In the genomic region with DNA sequence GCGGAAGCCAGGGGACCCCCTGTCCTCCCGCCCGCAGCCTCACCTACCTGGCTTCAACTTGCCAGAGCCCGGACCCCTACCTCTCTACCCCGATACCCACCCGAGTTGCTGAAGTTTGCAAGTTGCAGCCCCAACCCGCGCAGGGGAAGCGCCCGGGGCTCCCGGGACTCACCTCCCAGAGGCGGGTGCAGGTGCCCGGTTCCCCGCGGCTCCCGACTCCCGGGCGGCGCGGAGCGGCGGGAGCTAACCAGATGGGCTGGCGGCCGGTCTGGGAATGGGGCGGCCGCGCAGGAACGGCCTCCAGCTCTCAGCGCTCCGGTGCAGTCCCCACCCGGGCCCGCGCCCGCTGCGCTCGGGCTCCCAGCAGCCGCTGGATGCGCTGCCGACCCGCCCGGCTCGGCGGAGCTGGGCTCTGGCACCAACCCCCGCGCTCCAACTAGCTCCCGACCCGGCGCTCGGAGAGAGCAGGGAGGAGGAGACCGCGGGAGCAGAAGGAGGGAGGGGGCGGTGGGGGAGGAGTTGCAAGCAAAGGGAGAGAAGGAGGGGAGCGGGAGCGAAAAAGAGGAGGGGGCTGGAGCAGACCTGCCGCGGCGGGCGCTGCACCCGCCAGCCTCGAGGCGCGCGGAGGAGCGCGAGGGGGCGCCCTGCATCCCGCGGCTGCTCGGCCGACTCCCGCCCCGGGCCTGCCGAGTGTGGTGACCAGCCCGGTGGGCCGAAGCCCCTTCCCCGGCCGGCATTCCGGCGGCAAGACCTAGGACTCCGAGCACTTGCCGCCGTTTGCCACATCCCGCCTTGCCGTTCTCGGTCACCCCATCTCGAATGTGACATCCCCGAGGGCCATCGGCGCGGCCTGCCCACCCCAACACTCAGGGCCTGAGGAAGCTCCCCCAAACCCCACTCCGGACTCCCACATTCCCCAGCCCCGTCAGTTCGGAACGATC, we compare ENCODE assay signal across 8 cellular contexts.
DNase-seq lines count a peak whose midpoint lies in the region; ATAC-seq, FAIRE-seq and TF ChIP-seq lines count a peak whose summit lies in the region.

A gene with protein sequence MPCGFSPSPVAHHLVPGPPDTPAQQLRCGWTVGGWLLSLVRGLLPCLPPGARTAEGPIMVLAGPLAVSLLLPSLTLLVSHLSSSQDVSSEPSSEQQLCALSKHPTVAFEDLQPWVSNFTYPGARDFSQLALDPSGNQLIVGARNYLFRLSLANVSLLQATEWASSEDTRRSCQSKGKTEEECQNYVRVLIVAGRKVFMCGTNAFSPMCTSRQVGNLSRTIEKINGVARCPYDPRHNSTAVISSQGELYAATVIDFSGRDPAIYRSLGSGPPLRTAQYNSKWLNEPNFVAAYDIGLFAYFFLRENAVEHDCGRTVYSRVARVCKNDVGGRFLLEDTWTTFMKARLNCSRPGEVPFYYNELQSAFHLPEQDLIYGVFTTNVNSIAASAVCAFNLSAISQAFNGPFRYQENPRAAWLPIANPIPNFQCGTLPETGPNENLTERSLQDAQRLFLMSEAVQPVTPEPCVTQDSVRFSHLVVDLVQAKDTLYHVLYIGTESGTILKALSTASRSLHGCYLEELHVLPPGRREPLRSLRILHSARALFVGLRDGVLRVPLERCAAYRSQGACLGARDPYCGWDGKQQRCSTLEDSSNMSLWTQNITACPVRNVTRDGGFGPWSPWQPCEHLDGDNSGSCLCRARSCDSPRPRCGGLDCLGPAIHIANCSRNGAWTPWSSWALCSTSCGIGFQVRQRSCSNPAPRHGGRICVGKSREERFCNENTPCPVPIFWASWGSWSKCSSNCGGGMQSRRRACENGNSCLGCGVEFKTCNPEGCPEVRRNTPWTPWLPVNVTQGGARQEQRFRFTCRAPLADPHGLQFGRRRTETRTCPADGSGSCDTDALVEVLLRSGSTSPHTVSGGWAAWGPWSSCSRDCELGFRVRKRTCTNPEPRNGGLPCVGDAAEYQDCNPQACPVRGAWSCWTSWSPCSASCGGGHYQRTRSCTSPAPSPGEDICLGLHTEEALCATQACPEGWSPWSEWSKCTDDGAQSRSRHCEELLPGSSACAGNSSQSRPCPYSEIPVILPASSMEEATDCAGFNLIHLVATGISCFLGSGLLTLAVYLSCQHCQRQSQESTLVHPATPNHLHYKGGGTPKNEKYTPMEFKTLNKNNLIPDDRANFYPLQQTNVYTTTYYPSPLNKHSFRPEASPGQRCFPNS (minus strand): TSS at position 472 of the 941 bp plus-strand sequence. CDS start 66,500 bp downstream, outside the sequence.

- H3K9me3 ChIP-seq in DOHH2 (ENCODE audit: control insufficient read depth, insufficient read depth, low read length): no peaks in the 10 kb centered on the region

- ATAC-seq in GM21576 (IDR thresholded peaks at IDR 0.05; ENCODE audit: unreplicated experiment) (no peak), GM21825 (IDR thresholded peaks at IDR 0.05; ENCODE audit: unreplicated experiment) (no peak)

- H4K20me1 ChIP-seq in DOHH2 (ENCODE audit: control insufficient read depth, insufficient read depth, low read depth, low read length) (no peaks in the 10 kb centered on the region), KMS-11 (ENCODE audit: insufficient read depth) (no peaks in the 10 kb centered on the region)

- H3K4me3 ChIP-seq in DOHH2 (ENCODE audit: low read length) (peak within 1 kb of the TSS; percentile 64), KMS-11 (IDR thresholded peaks at IDR 0.05; ENCODE audit: insufficient read depth, low read depth, low read length) (peak within 1 kb of the TSS; percentile 69), fibroblast of pulmonary artery (replicated peaks; ENCODE audit: low read depth, low read length) (peak within 1 kb of the TSS; percentile 45)

- peaks cover 66% of the 10 kb centered on the region for H3K27me3 Mint-ChIP-seq in nephron progenitor cell (ENCODE audit: low read depth, poor library complexity)

- FAIRE-seq in H54 (lab: Jason Lieb, UNC): no peak

- peak within 1 kb of the TSS; percentile 26; the same call in 1 of the 2 replicates for H3K9ac ChIP-seq in KMS-11

- H3K27ac Mint-ChIP-seq in nephron progenitor cell: no peak within 1 kb of the TSS

- H3K27ac ChIP-seq in DOHH2 (ENCODE audit: low read depth, low read length): no peak within 1 kb of the TSS
- no peak within 1 kb of the TSS for H3K27ac ChIP-seq in KMS-11

- H3K9me2 ChIP-seq in DOHH2 (replicated peaks; ENCODE audit: control insufficient read depth, low read length): no peaks in the 10 kb centered on the region

- TF ChIP-seq POLR2A in H54 (IDR thresholded peaks at IDR 0.05; ENCODE audit: low read depth, low read length): no peak

- H3K79me2 ChIP-seq in DOHH2 (ENCODE audit: control insufficient read depth, low read length): no peaks in the 10 kb centered on the region
- H3K79me2 ChIP-seq in KMS-11 (ENCODE audit: insufficient read depth, low read depth): no peaks in the 10 kb centered on the region

- peak within 1 kb of the TSS; percentile 88 for H2AFZ ChIP-seq in KMS-11 (ENCODE audit: low read depth)

- H3F3A ChIP-seq in DOHH2 (ENCODE audit: control insufficient read depth, insufficient read depth): no peaks in the 10 kb centered on the region

- peak within 1 kb of the TSS; percentile 70 for H3K4me2 ChIP-seq in DOHH2 (ENCODE audit: low read length)
- H3K4me2 ChIP-seq in KMS-11: peak within 1 kb of the TSS; percentile 89

- peak; percentile 21 for DNase-seq in activated CD8-positive, alpha-beta memory T cell treated with anti-CD3 and anti-CD28 coated beads, Interleukin-2, amount 50 U/mL, for 4 hours
- DNase-seq in fibroblast of pulmonary artery (ENCODE audit: low read depth) (no peak), nephron progenitor cell (peak; percentile 86), H54 (ENCODE audit: insufficient read length, low spot score) (no peak)

- H3K9me3 Mint-ChIP-seq in nephron progenitor cell: peaks cover 10% of the 10 kb centered on the region

- H3K36me3 ChIP-seq in DOHH2 (ENCODE audit: control insufficient read depth, low read length) (no peaks in the 10 kb centered on the region), KMS-11 (ENCODE audit: insufficient read depth) (no peaks in the 10 kb centered on the region)

- H3K4me1 ChIP-seq in DOHH2 (ENCODE audit: control insufficient read depth, low read length) (peaks cover 12% of the 10 kb centered on the region), KMS-11 (ENCODE audit: low read depth, poor library complexity, severe bottlenecking) (peaks cover 4% of the 10 kb centered on the region)

- peaks cover 32% of the 10 kb centered on the region for H3K4me1 Mint-ChIP-seq in nephron progenitor cell

- no peaks in the 10 kb centered on the region for H3K36me3 Mint-ChIP-seq in nephron progenitor cell (ENCODE audit: low read depth)

- H3K27me3 ChIP-seq in DOHH2 (ENCODE audit: control insufficient read depth, low read length) (peaks cover 89% of the 10 kb centered on the region), KMS-11 (ENCODE audit: insufficient read depth, low read depth) (peaks cover 5% of the 10 kb centered on the region; the same call in 1 of the 2 replicates)

- peak within 1 kb of the TSS; percentile 85 for H3K4me3 Mint-ChIP-seq in nephron progenitor cell

- TF ChIP-seq CTCF in DOHH2 (IDR thresholded peaks at IDR 0.05; ENCODE audit: low read depth, low read length, poor library complexity, severe bottlenecking): peak; percentile 58
- no peak; the same call in 1 of the 2 replicates for TF ChIP-seq CTCF in KMS-11 (conservative IDR thresholded peaks at IDR 0.05; ENCODE audit: low read depth, low read length)
- TF ChIP-seq CTCF in fibroblast of pulmonary artery (IDR thresholded peaks at IDR 0.05; ENCODE audit: low read length, missing control alignments): no peak
- peak; percentile 27 for TF ChIP-seq CTCF in nephron progenitor cell (IDR thresholded peaks at IDR 0.05)

Comparison
In these comparisons a context has a peak if more than half of its experiments do, and no peak if none do; other contexts are left out.
1. CTCF ChIP-seq: peak in DOHH2 (single experiment) and nephron progenitor cell (single experiment); none in KMS-11 (single experiment) and fibroblast of pulmonary artery (single experiment).
2. DNase-seq: peak in activated CD8-positive, alpha-beta memory T cell treated with anti-CD3 and anti-CD28 coated beads, Interleukin-2, amount 50 U/mL, for 4 hours (single experiment) and nephron progenitor cell (single experiment); none in fibroblast of pulmonary artery (single experiment) and H54 (single experiment).
3. Peak in every context shown above with its lines, with median percentiles within 50 percentile points of each other: H3K4me3 ChIP-seq.